Comparison of ENCODE assay signal across 8 cellular contexts in genomic region chr9:128685022-128685332, GRCh38. TPM values are rescaled to one million over a fixed set of nuclear protein-coding genes. Genes with fewer than 3 reads are reported as not detected.
DNase-seq lines count a peak whose midpoint lies in the region; ATAC-seq and TF ChIP-seq lines count a peak whose summit lies in the region.

No MANE protein-coding gene starts in this region.

- peak overlapping the region; percentile 67; the same call in 1 of the 2 replicates for H3K4me3 ChIP-seq in SJCRH30
- peak overlapping the region; percentile 86 for H3K4me3 ChIP-seq in fibroblast of the aortic adventitia (ENCODE audit: low read depth, low read length)
- peak overlapping the region; percentile 66 for H3K4me3 ChIP-seq in smooth muscle cell

- H3K4me1 ChIP-seq in SJCRH30: peaks cover 4% of the 10 kb centered on the region; the same call in 1 of the 2 replicates
- peaks cover 18% of the 10 kb centered on the region for H3K4me1 ChIP-seq in smooth muscle cell (ENCODE audit: low read depth)

- H2AFZ ChIP-seq in smooth muscle cell (ENCODE audit: low read depth): peak overlapping the region; percentile 71

- H4K20me1 ChIP-seq in smooth muscle cell (ENCODE audit: low read depth): no peaks in the 10 kb centered on the region

- H3K27me3 ChIP-seq in SJCRH30 (no peaks in the 10 kb centered on the region), smooth muscle cell (ENCODE audit: low read depth) (no peaks in the 10 kb centered on the region)

- ATAC-seq in GM21447 (IDR thresholded peaks at IDR 0.05; ENCODE audit: unreplicated experiment): no peak

- no peak overlapping the region for H3K27ac ChIP-seq in SJCRH30
- H3K27ac ChIP-seq in smooth muscle cell (ENCODE audit: low read depth): peak overlapping the region; percentile 75

- 54% methylated on average over 2 of the region's 2 CpGs for WGBS in smooth muscle cell (ENCODE audit: low lambda C conversion rate)

- H3K36me3 ChIP-seq in SJCRH30 (no peaks in the 10 kb centered on the region), smooth muscle cell (ENCODE audit: low read depth) (no peaks in the 10 kb centered on the region)

- H3K4me2 ChIP-seq in smooth muscle cell: peak overlapping the region; percentile 98

- TF ChIP-seq CTCF in fibroblast of the aortic adventitia (IDR thresholded peaks at IDR 0.05; ENCODE audit: insufficient read depth, low read length): no peak
- no peak for TF ChIP-seq CTCF in smooth muscle cell (IDR thresholded peaks at IDR 0.05; ENCODE audit: borderline replicate concordance, insufficient read depth, poor library complexity, severe bottlenecking)

- in situ Hi-C loops in KBM-7 (cut with MboI; ENCODE audit: low pct_unique_long_range_greater_than_20kb, low sequenced_read_pairs): no loop called here

- H3K9ac ChIP-seq in smooth muscle cell (ENCODE audit: low read depth): no peak overlapping the region

- H3K79me2 ChIP-seq in smooth muscle cell (ENCODE audit: low read depth): peaks cover 14% of the 10 kb centered on the region

- peak; percentile 39 for DNase-seq in NOMO-1 treated with dmso at 0.1 percent for 144 hours (lab: John Stamatoyannopoulos, UW; ENCODE audit: unreplicated experiment)
- no peak for DNase-seq in NOMO-1 treated with DMSO at 0.1 percent for 48 hours (lab: John Stamatoyannopoulos, UW; ENCODE audit: unreplicated experiment)
- DNase-seq in SJCRH30: no peak
- no peak for DNase-seq in fibroblast of the aortic adventitia (ENCODE audit: low read depth)
- DNase-seq in smooth muscle cell (lab: John Stamatoyannopoulos, UW; ENCODE audit: unreplicated experiment): no peak
- DNase-seq in KG1 (lab: John Stamatoyannopoulos, UW): no peak
- DNase-seq in KBM-7: no peak

- peaks cover 4% of the 10 kb centered on the region for H3F3A ChIP-seq in smooth muscle cell (ENCODE audit: low read depth)

- H3K9me3 ChIP-seq in SJCRH30 (replicated peaks): no peaks in the 10 kb centered on the region
- no peaks in the 10 kb centered on the region for H3K9me3 ChIP-seq in smooth muscle cell (replicated peaks; ENCODE audit: low read depth)

RNA-seq across cellular contexts. Expression of gene SET, which starts 4.0 kb away (rescaled TPM):
- 1,089 and 1,149 TPM in 2 replicates for total RNA-seq in SJCRH30 (2014; rRNA removed; shearing (Covaris generic))
- total RNA-seq in fibroblast of the aortic adventitia (ENCODE audit: low replicate concordance) (313 and 1,883 TPM in 2 replicates), smooth muscle cell (262 and 380 TPM in 2 replicates)
- polyA plus RNA-seq in smooth muscle cell: 162 and 197 TPM in 2 replicates

RNA-seq across cellular contexts. Expression of gene PKN3, which starts 17.3 kb away (rescaled TPM):
- 15.8 and 20.2 TPM in 2 replicates for total RNA-seq in SJCRH30 (2014; rRNA removed; shearing (Covaris generic))
- total RNA-seq in fibroblast of the aortic adventitia (ENCODE audit: low replicate concordance) (1.2 and 3.6 TPM in 2 replicates), smooth muscle cell (0.63 and 1.4 TPM in 2 replicates)
- 1.5 and 2.2 TPM in 2 replicates for polyA plus RNA-seq in smooth muscle cell

RNA-seq across cellular contexts. Expression of gene DYNC2I2, which starts 28.3 kb away (rescaled TPM):
- 58.3 and 61.5 TPM in 2 replicates for total RNA-seq in SJCRH30 (2014; rRNA removed; shearing (Covaris generic))
- 42.8 and 65.7 TPM in 2 replicates for total RNA-seq in fibroblast of the aortic adventitia (ENCODE audit: low replicate concordance)
- total RNA-seq in smooth muscle cell: 23.5 and 28.6 TPM in 2 replicates
- polyA plus RNA-seq in smooth muscle cell: 50.9 and 58.3 TPM in 2 replicates

RNA-seq across cellular contexts. Expression of gene ZDHHC12, which starts 39.0 kb away (rescaled TPM):
- total RNA-seq in SJCRH30 (2014; rRNA removed; shearing (Covaris generic)): 35.0 and 37.4 TPM in 2 replicates
- total RNA-seq in fibroblast of the aortic adventitia (ENCODE audit: low replicate concordance): 18.9 and 31.2 TPM in 2 replicates
- total RNA-seq in smooth muscle cell: 19.9 and 20.8 TPM in 2 replicates
- 31.3 and 49.0 TPM in 2 replicates for polyA plus RNA-seq in smooth muscle cell
